Comparison of ENCODE assay signal across 8 cellular contexts in the genomic region with DNA sequence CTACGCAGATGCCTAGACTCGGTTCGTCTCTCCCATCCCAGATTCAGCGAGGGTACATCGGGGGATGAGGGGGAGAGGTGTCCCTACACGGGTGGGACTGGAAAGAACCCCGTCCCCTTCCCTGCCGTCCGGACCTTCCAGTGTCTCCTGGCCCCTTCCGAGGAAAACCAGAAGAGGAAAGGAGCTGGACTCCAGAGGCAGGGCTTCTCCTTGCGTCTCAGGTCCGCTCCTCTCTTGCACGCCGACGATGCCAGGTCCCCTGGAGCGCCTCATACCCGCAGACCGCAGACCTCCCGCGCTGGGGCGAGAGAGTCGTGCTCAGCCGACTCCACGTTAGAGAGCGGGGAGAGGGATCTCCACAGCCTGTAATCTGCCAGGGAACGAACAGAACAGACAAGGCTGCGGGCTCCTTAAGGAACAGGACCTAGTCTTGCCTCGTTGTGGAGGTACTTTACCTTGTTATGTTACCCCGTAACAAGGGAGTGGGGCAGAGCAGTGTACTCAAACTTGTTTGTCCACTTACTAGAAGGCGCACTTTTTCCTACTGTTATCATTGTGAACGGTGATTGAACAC. TPM values are rescaled to one million over a fixed set of nuclear protein-coding genes. Genes with fewer than 3 reads are reported as not detected.
A peak's percentile ranks its signal among the peaks of the same experiment; 100 is the strongest.
DNase-seq lines count a peak whose midpoint lies in the region; ATAC-seq and TF ChIP-seq lines count a peak whose summit lies in the region.

No MANE protein-coding gene starts in this region.

- H3K4me3 Mint-ChIP-seq in naive thymus-derived CD8-positive, alpha-beta T cell, result peak overlapping the region; percentile 84 to 93 (median 90)

- H3K36me3 ChIP-seq in esophagus (ENCODE audit: control insufficient read depth in 2 of 2, insufficient read depth in 2 of 2, low read length in 1 of 2) (no peaks in the 10 kb centered on the region), suprapubic skin (no peaks in the 10 kb centered on the region)

- peak overlapping the region in 9 of 10 donors; percentile 74 to 93 (median 87) for H3K27ac Mint-ChIP-seq in naive thymus-derived CD8-positive, alpha-beta T cell

- POLR2A ChIA-PET in naive thymus-derived CD8-positive, alpha-beta T cell (lab: Charles Lee), result interaction anchor here (0.6 to 2.8 kb wide), 5 partner anchors 12 to 59 kb away, joined by 3 to 12 read pairs (median 4); no protein-coding TSS in a partner anchor

- peak; percentile 21 to 27 for DNase-seq in activated CD8-positive, alpha-beta memory T cell treated with anti-CD3 and anti-CD28 coated beads for 4 hours (ENCODE audit: low read depth in 2 of 2)
- no peak for DNase-seq in activated CD8-positive, alpha-beta memory T cell treated with anti-CD3 and anti-CD28 coated beads for 24 hours
- peak; percentile 47 for DNase-seq in NCI-H510A treated with DMSO at 0.1 percent for 48 hours (lab: John Stamatoyannopoulos, UW)
- DNase-seq in activated CD8-positive, alpha-beta memory T cell treated with anti-CD3 and anti-CD28 coated beads, Interleukin-2, amount 50 U/mL, for 4 hours, result peak; percentile 51
- peak in 9 of 10 donors; percentile 36 to 73 (median 53) for DNase-seq in naive thymus-derived CD8-positive, alpha-beta T cell
- peak in 1 of 2 donors; percentile 89 for DNase-seq in suprapubic skin (ENCODE audit: low spot score in 2 of 2)

- TF ChIP-seq EP300 in suprapubic skin (IDR thresholded peaks at IDR 0.05), result no peak

- peaks cover 6 to 21% of the 10 kb centered on the region in 2 donors for H3K4me1 ChIP-seq in esophagus (ENCODE audit: control insufficient read depth in 2 of 2, insufficient read depth in 2 of 2, low read length in 1 of 2)
- H3K4me1 ChIP-seq in suprapubic skin, result peaks cover 49% of the 10 kb centered on the region

- H3K4me1 Mint-ChIP-seq in naive thymus-derived CD8-positive, alpha-beta T cell, result peaks cover 18 to 38% (median 35%) of the 10 kb centered on the region in 4 donors

- ATAC-seq in HG02970 (IDR thresholded peaks at IDR 0.05; ENCODE audit: low FRiP score, unreplicated experiment), result peak; percentile 6
- peak; percentile 50 to 54 for ATAC-seq in naive thymus-derived CD8-positive, alpha-beta T cell

- H3K27me3 ChIP-seq in esophagus (ENCODE audit: control insufficient read depth in 1 of 2, insufficient read depth in 2 of 2, low read length in 2 of 2), result no peaks in the 10 kb centered on the region
- H3K27me3 ChIP-seq in suprapubic skin, result no peaks in the 10 kb centered on the region

- WGBS in esophagus, 2 donors, result 1% methylated on average over 29 to 31 of the region's 31 CpGs
- under 1% methylated on average over 19 of the region's 31 CpGs for whole genome bisulfite sequencing in suprapubic skin

- peak in 1 of 2 donors; percentile 11 for TF ChIP-seq POLR2A in suprapubic skin (IDR thresholded peaks at IDR 0.05)

- no peaks in the 10 kb centered on the region for H3K36me3 Mint-ChIP-seq in naive thymus-derived CD8-positive, alpha-beta T cell

- no peaks in the 10 kb centered on the region for H3K9me3 Mint-ChIP-seq in naive thymus-derived CD8-positive, alpha-beta T cell

- peak overlapping the region; percentile 63 to 65 for H3K4me3 ChIP-seq in esophagus (ENCODE audit: low read depth in 1 of 2, low read length in 2 of 2)
- peak overlapping the region; percentile 79 for H3K4me3 ChIP-seq in suprapubic skin

- TF ChIP-seq CTCF in suprapubic skin (IDR thresholded peaks at IDR 0.05), result no peak

- H3K27ac ChIP-seq in esophagus (ENCODE audit: low read depth in 2 of 2, low read length in 1 of 2) (peak overlapping the region; percentile 87 to 97), suprapubic skin (peak overlapping the region; percentile 84)

- peaks cover 0 to 4% (median 0%) of the 10 kb centered on the region in 5 donors for H3K27me3 Mint-ChIP-seq in naive thymus-derived CD8-positive, alpha-beta T cell

- H3K9me3 ChIP-seq in esophagus (ENCODE audit: control insufficient read depth in 2 of 2, insufficient read depth in 1 of 2, low read depth in 1 of 2, low read length in 1 of 2) (no peaks in the 10 kb centered on the region), suprapubic skin (no peaks in the 10 kb centered on the region)

RNA-seq across cellular contexts. Expression of a gene that starts 0.4 kb away (rescaled TPM):
- polyA plus RNA-seq in esophagus, result 10 to 100 TPM; 19.4 to 25.7 TPM
- 10 to 100 TPM; 36.9 to 45.0 TPM for total RNA-seq in naive thymus-derived CD8-positive, alpha-beta T cell
- 10 to 100 TPM; 30.2 to 39.5 (median 32.9) TPM for polyA plus RNA-seq in naive thymus-derived CD8-positive, alpha-beta T cell
- 10 to 100 TPM; 43.1 to 68.5 (median 47.4) TPM for total RNA-seq in suprapubic skin

RNA-seq across cellular contexts. Expression of a gene that starts 45.5 kb away (rescaled TPM):
- 100 to 1,000 TPM in 1 of 2 donors, 10 to 100 TPM in 1; 82.5 to 333 TPM for polyA plus RNA-seq in esophagus
- 1 to 10 TPM; 3.4 to 3.8 TPM for total RNA-seq in naive thymus-derived CD8-positive, alpha-beta T cell
- polyA plus RNA-seq in naive thymus-derived CD8-positive, alpha-beta T cell, result 1 to 10 TPM; 2.9 to 3.4 (median 3.2) TPM
- 10 to 100 TPM; 16.0 to 35.8 (median 32.8) TPM for total RNA-seq in suprapubic skin

RNA-seq across cellular contexts. Expression of a gene that starts 48.7 kb away (rescaled TPM):
- under 1 TPM; 0.45 to 0.73 TPM for polyA plus RNA-seq in esophagus
- under 1 TPM; 0.82 to 0.96 TPM for total RNA-seq in naive thymus-derived CD8-positive, alpha-beta T cell
- polyA plus RNA-seq in naive thymus-derived CD8-positive, alpha-beta T cell, result under 1 TPM; 0.07 to 0.34 (median 0.19) TPM
- 10 to 100 TPM in 1 of 4 donors, 1 to 10 TPM in 3; 1.4 to 13.0 (median 6.4) TPM for total RNA-seq in suprapubic skin
